Comparison of ENCODE assay signal across 13 cellular contexts in the genomic region with DNA sequence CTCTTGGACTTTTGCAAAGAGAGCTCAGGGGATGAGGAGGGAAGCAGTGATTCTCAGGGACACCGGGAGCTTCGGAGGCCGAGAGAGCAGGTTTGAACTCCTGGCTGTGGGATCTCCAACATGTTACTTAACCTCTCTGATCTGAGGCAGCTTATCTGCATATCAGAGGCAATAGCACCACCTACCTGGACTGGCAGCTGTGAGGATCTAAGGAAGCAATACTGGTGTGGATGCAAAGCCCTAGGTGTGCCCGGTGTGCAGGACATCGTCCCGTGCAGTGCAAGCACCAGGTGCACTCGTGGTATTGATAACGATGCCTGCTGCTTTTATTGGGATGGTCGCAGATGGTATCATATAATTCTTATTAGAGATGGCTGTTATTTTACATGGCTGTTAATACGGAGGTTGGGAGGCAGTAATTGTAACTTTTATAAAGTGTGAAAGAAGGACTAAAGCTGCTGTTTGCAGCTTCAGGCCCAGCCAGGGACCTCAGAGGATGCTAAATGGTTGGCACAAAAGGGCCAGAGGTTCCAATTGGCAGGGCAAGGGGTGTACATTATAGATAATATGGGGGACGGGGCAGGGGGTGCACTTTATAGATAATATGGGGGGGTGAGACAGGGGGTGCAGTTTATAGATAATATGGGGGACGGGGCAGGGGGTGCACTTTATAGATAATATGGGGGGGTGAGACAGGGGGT. TPM values are rescaled to one million over a fixed set of nuclear protein-coding genes. Genes with fewer than 3 reads are reported as not detected.
DNase-seq lines count a peak whose midpoint lies in the region; ATAC-seq and TF ChIP-seq lines count a peak whose summit lies in the region.
"Had no signal": no experiment of that assay in that cellular context is flagged by ENCODE, and none has a peak within 500 bp of the region (broad histone marks: within the 10 kb centered on the region; RNA-seq: fewer than 3 reads in every experiment).

No MANE protein-coding gene starts in this region.

- no TSS peak for BruUV-seq in OCI-LY7 (replicated peaks; lab: Mats Ljungman, UMichigan)

- no peak for ATAC-seq in HG03354 (IDR thresholded peaks at IDR 0.05; ENCODE audit: poor library complexity, severe bottlenecking, unreplicated experiment)
- ATAC-seq in omental fat pad (ENCODE audit: low FRiP score) = no peak

- peaks cover 1 to 12% (median 7%) of the 10 kb centered on the region in 8 donors for H3K9me3 Mint-ChIP-seq in CD4-positive, alpha-beta memory T cell
- H3K9me3 Mint-ChIP-seq: mesothelial cell of epicardium had no signal

- 67 to 82% methylated on average over 9 to 12 of the region's 12 CpGs for WGBS in testis, 2 donors

- H3K36me3 ChIP-seq in DOHH2 (ENCODE audit: control insufficient read depth, low read length) (no peaks in the 10 kb centered on the region), OCI-LY7 (ENCODE audit: insufficient read depth, low read length) (no peaks in the 10 kb centered on the region), testis (ENCODE audit: low read depth, missing control alignments) (no peaks in the 10 kb centered on the region)
- no peaks in the 10 kb centered on the region for H3K36me3 ChIP-seq in CD4-positive, alpha-beta memory T cell (ENCODE audit: insufficient read depth, low read length)
- H3K36me3 ChIP-seq: thyroid gland had no signal

- no peak for TF ChIP-seq POLR2A in testis (IDR thresholded peaks at IDR 0.05)

- H4K20me1 ChIP-seq in DOHH2 (ENCODE audit: control insufficient read depth, insufficient read depth, low read depth, low read length) (no peaks in the 10 kb centered on the region), OCI-LY7 (ENCODE audit: insufficient read depth, low read length) (no peaks in the 10 kb centered on the region)

- H2AFZ ChIP-seq in OCI-LY7 (ENCODE audit: low read length) = no peak overlapping the region

- no peaks in the 10 kb centered on the region for H3K4me1 Mint-ChIP-seq in CD4-positive, alpha-beta memory T cell
- H3K4me1 Mint-ChIP-seq: activated naive CD8-positive, alpha-beta T cell treated with anti-CD3 and anti-CD28 coated beads for 36 hours had no signal

- POLR2A ChIA-PET in OCI-LY7 (lab: Charles Lee) = no interaction called here
- POLR2A ChIA-PET in CD4-positive, alpha-beta memory T cell (lab: Charles Lee; ENCODE audit: partially characterized antibody) = no interaction called here

- H3K4me2 ChIP-seq in DOHH2 (ENCODE audit: low read length) (no peak overlapping the region), OCI-LY7 (ENCODE audit: low read length) (no peak overlapping the region)

- H3K4me1 ChIP-seq in DOHH2 (ENCODE audit: control insufficient read depth, low read length) = no peaks in the 10 kb centered on the region
- no peaks in the 10 kb centered on the region for H3K4me1 ChIP-seq in OCI-LY7 (ENCODE audit: insufficient read depth, low read length, poor library complexity, severe bottlenecking)
- no peaks in the 10 kb centered on the region for H3K4me1 ChIP-seq in CD4-positive, alpha-beta memory T cell (ENCODE audit: insufficient read depth, low read length)
- peaks cover 27% of the 10 kb centered on the region for H3K4me1 ChIP-seq in testis

- H3K27me3 ChIP-seq in DOHH2 (ENCODE audit: control insufficient read depth, low read length) (no peaks in the 10 kb centered on the region), testis (no peaks in the 10 kb centered on the region)
- H3K27me3 ChIP-seq in CD4-positive, alpha-beta memory T cell (ENCODE audit: insufficient read depth, low read length) = no peaks in the 10 kb centered on the region
- H3K27me3 ChIP-seq: thyroid gland had no signal

- no peak overlapping the region for H3K4me3 Mint-ChIP-seq in CD4-positive, alpha-beta memory T cell
- H3K4me3 Mint-ChIP-seq: activated naive CD8-positive, alpha-beta T cell treated with anti-CD3 and anti-CD28 coated beads for 36 hours; mesothelial cell of epicardium had no signal

- no peaks in the 10 kb centered on the region for H3K9me2 ChIP-seq in DOHH2 (replicated peaks; ENCODE audit: control insufficient read depth, low read length)
- H3K9me2 ChIP-seq in OCI-LY7 (ENCODE audit: insufficient read depth, low read length) = no peaks in the 10 kb centered on the region

- CTCF ChIA-PET in OCI-LY7 (lab: Charles Lee; ENCODE audit: unreplicated experiment) = no interaction called here
- CTCF ChIA-PET in CD4-positive, alpha-beta memory T cell (lab: Charles Lee; ENCODE audit: partially characterized antibody) = no interaction called here

- peaks cover 2 to 3% of the 10 kb centered on the region in 2 donors for H3K36me3 Mint-ChIP-seq in CD4-positive, alpha-beta memory T cell
- H3K36me3 Mint-ChIP-seq: activated naive CD8-positive, alpha-beta T cell treated with anti-CD3 and anti-CD28 coated beads for 36 hours had no signal

- H3K27me3 Mint-ChIP-seq in CD4-positive, alpha-beta memory T cell = peaks cover 0 to 2% of the 10 kb centered on the region in 2 donors
- H3K27me3 Mint-ChIP-seq: activated naive CD8-positive, alpha-beta T cell treated with anti-CD3 and anti-CD28 coated beads for 36 hours had no signal

- H3K27ac ChIP-seq in DOHH2 (ENCODE audit: low read depth, low read length) (no peak overlapping the region), OCI-LY7 (ENCODE audit: low read depth, low read length, poor library complexity, severe bottlenecking) (no peak overlapping the region), testis (no peak overlapping the region)
- no peak overlapping the region for H3K27ac ChIP-seq in CD4-positive, alpha-beta memory T cell (ENCODE audit: low read depth, low read length)
- H3K27ac ChIP-seq: thyroid gland had no signal

- H3K4me3 ChIP-seq in DOHH2 (ENCODE audit: low read length) (no peak overlapping the region), OCI-LY7 (ENCODE audit: low read depth, low read length, poor library complexity, severe bottlenecking) (no peak overlapping the region), fibroblast of mammary gland (ENCODE audit: control insufficient read depth, low read depth, low read length) (no peak overlapping the region), testis (no peak overlapping the region)
- H3K4me3 ChIP-seq in CD4-positive, alpha-beta memory T cell (ENCODE audit: low read length in 2 of 2) = no peak overlapping the region
- H3K4me3 ChIP-seq: thyroid gland had no signal

- peak; percentile 40 for TF ChIP-seq CTCF in DOHH2 (IDR thresholded peaks at IDR 0.05; ENCODE audit: low read depth, low read length, poor library complexity, severe bottlenecking)
- TF ChIP-seq CTCF in OCI-LY7 (conservative IDR thresholded peaks at IDR 0.05; ENCODE audit: low read length) = peak; percentile 49
- TF ChIP-seq CTCF in fibroblast of mammary gland (conservative IDR thresholded peaks at IDR 0.05; ENCODE audit: control insufficient read depth, insufficient read depth, low read depth, low read length) = peak; percentile 13
- TF ChIP-seq CTCF in omental fat pad (IDR thresholded peaks at IDR 0.05) = no peak
- no peak for TF ChIP-seq CTCF in testis (IDR thresholded peaks at IDR 0.05)

- intact Hi-C loops in OCI-LY7 (cut with micrococcal nuclease; ENCODE audit: unreplicated experiment) (no loop called here), testis (cut with DNase I; ENCODE audit: low total_unique reads) (no loop called here)
- intact Hi-C loops in CD4-positive, alpha-beta memory T cell (cut with micrococcal nuclease) = no loop called here

- peaks cover 20% of the 10 kb centered on the region; the same call in 1 of the 2 replicates for H3K9me3 ChIP-seq in DOHH2 (ENCODE audit: control insufficient read depth, insufficient read depth, low read length)
- peaks cover 11% of the 10 kb centered on the region; the same call in 1 of the 2 replicates for H3K9me3 ChIP-seq in OCI-LY7 (ENCODE audit: low read length)
- H3K9me3 ChIP-seq in CD4-positive, alpha-beta memory T cell (ENCODE audit: control insufficient read depth in 1 of 2, low read length in 2 of 2) = no peaks in the 10 kb centered on the region
- no peaks in the 10 kb centered on the region for H3K9me3 ChIP-seq in testis
- H3K9me3 ChIP-seq: thyroid gland had no signal

- H3K79me2 ChIP-seq in DOHH2 (ENCODE audit: control insufficient read depth, low read length) (no peaks in the 10 kb centered on the region), OCI-LY7 (ENCODE audit: insufficient read depth, low read depth, low read length) (no peaks in the 10 kb centered on the region)

- no peak overlapping the region for H3K27ac Mint-ChIP-seq in CD4-positive, alpha-beta memory T cell
- H3K27ac Mint-ChIP-seq: activated naive CD8-positive, alpha-beta T cell treated with anti-CD3 and anti-CD28 coated beads for 36 hours; mesothelial cell of epicardium had no signal

- H3F3A ChIP-seq in DOHH2 (ENCODE audit: control insufficient read depth, insufficient read depth) = no peaks in the 10 kb centered on the region

- peak; percentile 49 for DNase-seq in A172 (ENCODE audit: low spot score)
- DNase-seq in OCI-LY7 (ENCODE audit: low spot score) = peak; percentile 18
- peak; percentile 33 for DNase-seq in fibroblast of mammary gland (ENCODE audit: low read depth)
- no peak for DNase-seq in omental fat pad (ENCODE audit: low spot score)
- no peak for DNase-seq in CD4-positive, alpha-beta memory T cell
- no peak for DNase-seq in testis
- DNase-seq: activated CD8-positive, alpha-beta memory T cell treated with anti-CD3 and anti-CD28 coated beads for 24 hours; activated naive CD8-positive, alpha-beta T cell treated with anti-CD3 and anti-CD28 coated beads for 36 hours; NCI-H446; thyroid gland had no signal

RNA-seq across cellular contexts. Expression of a gene that starts 14.9 kb away (rescaled TPM):
- total RNA-seq in A172 (2014; rRNA removed; shearing (Covaris generic)) = 185 and 205 TPM in 2 replicates
- total RNA-seq in OCI-LY7 (2014; rRNA removed; shearing (Covaris generic)) = 10.2 and 12.2 TPM in 2 replicates
- total RNA-seq in OCI-LY7 (2022) (15.9 and 28.6 TPM in 2 replicates), omental fat pad (10 to 100 TPM; 13.3 to 55.0 (median 27.0) TPM), testis (10 to 100 TPM; 18.5 to 20.8 TPM)
- 1 to 10 TPM; 1.5 to 1.6 TPM for total RNA-seq in CD4-positive, alpha-beta memory T cell
- under 1 TPM in 1 of 2 donors, not detected in 1; 0.36 TPM for polyA plus RNA-seq in CD4-positive, alpha-beta memory T cell
- polyA plus RNA-seq in testis (ENCODE audit: insufficient read depth, low read depth, low replicate concordance) = 34.3 TPM

Comparison
In these comparisons a context has a peak if more than half of its experiments do, and no peak if none do; other contexts are left out.
1. DNase-seq: peak in A172 (single experiment), OCI-LY7 (single experiment) and fibroblast of mammary gland (single experiment); none in omental fat pad (single experiment), CD4-positive, alpha-beta memory T cell (0 of 5) and testis (single experiment).
2. CTCF ChIP-seq: peak in DOHH2 (single experiment), OCI-LY7 (single experiment) and fibroblast of mammary gland (single experiment); none in omental fat pad (0 of 3) and testis (0 of 3).
3. RNA of a gene that starts 14.9 kb away (total RNA-seq): 185 to 205 TPM in A172, 13.3 to 55.0 TPM in omental fat pad, 10.2 to 28.6 TPM in OCI-LY7 and 18.5 to 20.8 TPM in testis; 1.5 to 1.6 TPM in CD4-positive, alpha-beta memory T cell; every median in the first group is over 4 times any median in the second.